Comparison of ENCODE assay signal across 7 cellular contexts in the genomic region with DNA sequence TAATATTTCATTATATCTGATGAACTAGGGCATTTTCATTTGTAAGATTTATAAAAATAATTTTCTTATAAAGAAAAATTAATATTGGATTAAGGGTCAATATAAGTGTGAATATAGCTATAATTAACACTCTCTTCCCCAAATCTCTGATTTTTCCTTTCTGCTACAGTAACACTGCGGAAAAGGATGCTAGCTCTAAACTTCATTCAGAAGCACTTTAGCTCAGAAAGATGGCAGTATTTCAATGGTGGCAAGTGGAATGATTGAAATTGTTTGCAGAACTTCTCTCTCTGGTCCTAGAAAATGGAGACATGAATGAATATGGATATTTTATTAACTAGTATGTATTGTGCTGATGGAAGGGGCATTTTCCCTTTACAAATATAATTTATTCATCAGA. TPM values are rescaled to one million over a fixed set of nuclear protein-coding genes. Genes with fewer than 3 reads are reported as not detected.
"Had no signal": no experiment of that assay in that cellular context is flagged by ENCODE, and none has a peak within 500 bp of the region (broad histone marks: within the 10 kb centered on the region; RNA-seq: fewer than 3 reads in every experiment).

No MANE protein-coding gene starts in this region.

- H3K4me3 ChIP-seq: GM23338 had no signal

- FAIRE-seq: H1, HTR-8/SVneo had no signal

- DNase-seq: H9, HCEC 1CT, IMR-90 had no signal

RNA-seq across cellular contexts. Expression of a gene that starts 8.4 kb away (rescaled TPM):
- total RNA-seq: HT-29, IMR-90 had no signal
- polyA plus RNA-seq: IMR-90 had no signal
